ENCODE assay signal across 29 cellular contexts in genomic region chr17:76296889-76297288, GRCh38.
"Had no signal": no experiment of that assay in that cellular context is flagged by ENCODE, and none has a peak within 500 bp of the region (broad histone marks: within the 10 kb centered on the region; RNA-seq: fewer than 3 reads in every experiment).

No MANE protein-coding gene starts in this region.

- H3K9me3 ChIP-seq: body of pancreas, esophagus squamous epithelium, gastroesophageal sphincter had no signal

- H3K27ac ChIP-seq: body of pancreas, epithelial cell of prostate, esophagus squamous epithelium, gastroesophageal sphincter, WERI-Rb-1 had no signal

- H3K4me1 ChIP-seq: body of pancreas, esophagus squamous epithelium had no signal

- H3K4me3 ChIP-seq: body of pancreas, esophagus squamous epithelium, gastroesophageal sphincter had no signal

- FAIRE-seq: colon, endometrium had no signal

- H3K27me3 ChIP-seq: body of pancreas, esophagus squamous epithelium, gastroesophageal sphincter had no signal

- DNase-seq: activated B cell treated with CpG ODN at 0.5 μM for 24 hours; activated CD4-positive, alpha-beta T cell treated with anti-CD3 and anti-CD28 coated beads for 48 hours; activated CD4-positive, alpha-beta T cell treated with anti-CD3 and anti-CD28 coated beads, Interleukin-2, amount 50 U/mL, for 1 hour; activated CD4-positive, alpha-beta T cell treated with anti-CD3 and anti-CD28 coated beads, Interleukin-2, amount 50 U/mL, for 48 hours; activated CD8-positive, alpha-beta memory T cell treated with anti-CD3 and anti-CD28 coated beads for 24 hours; activated CD8-positive, alpha-beta T cell treated with anti-CD3 and anti-CD28 coated beads for 36 hours; activated effector memory CD4-positive, alpha-beta T cell treated with Interleukin-2 at 50 U/mL for 16 hours; activated gamma-delta T cell treated with Interleukin-2 at 50 U/mL for 16 hours; activated naive CD4-positive, alpha-beta T cell treated with anti-CD3 and anti-CD28 coated beads, Interleukin-2, amount 50 U/mL, for 16 hours; activated naive CD4-positive, alpha-beta T cell treated with Interleukin-2 at 50 U/mL for 16 hours; activated T-cell treated with anti-CD3 and anti-CD28 coated beads, Interleukin-2, amount 50 U/mL, for 4 hours; amniotic stem cell; anterior cingulate cortex; body of pancreas; caudate nucleus; cortex of kidney; effector CD8-positive, alpha-beta T cell; esophagus squamous epithelium; foreskin melanocyte; T-helper 1 cell; T-helper 17 cell; T1000; WERI-Rb-1 had no signal

- ATAC-seq: activated CD4-positive, CD25-positive, alpha-beta regulatory T cell treated with anti-CD3 and anti-CD28 coated beads, Interleukin-2, amount 50 U/mL, for 24 hours; activated CD8-positive, alpha-beta T cell treated with anti-CD3 and anti-CD28 coated beads for 36 hours; activated T-cell treated with anti-CD3 and anti-CD28 coated beads, Interleukin-2, amount 50 U/mL, for 4 hours; activated T-helper 17 cell treated with anti-CD3 and anti-CD28 coated beads, Interleukin-2, amount 50 U/mL, for 72 hours; body of pancreas; gastroesophageal sphincter; T-helper 17 cell had no signal
